ENCODE assay signal across 11 cellular contexts in the genomic region with DNA sequence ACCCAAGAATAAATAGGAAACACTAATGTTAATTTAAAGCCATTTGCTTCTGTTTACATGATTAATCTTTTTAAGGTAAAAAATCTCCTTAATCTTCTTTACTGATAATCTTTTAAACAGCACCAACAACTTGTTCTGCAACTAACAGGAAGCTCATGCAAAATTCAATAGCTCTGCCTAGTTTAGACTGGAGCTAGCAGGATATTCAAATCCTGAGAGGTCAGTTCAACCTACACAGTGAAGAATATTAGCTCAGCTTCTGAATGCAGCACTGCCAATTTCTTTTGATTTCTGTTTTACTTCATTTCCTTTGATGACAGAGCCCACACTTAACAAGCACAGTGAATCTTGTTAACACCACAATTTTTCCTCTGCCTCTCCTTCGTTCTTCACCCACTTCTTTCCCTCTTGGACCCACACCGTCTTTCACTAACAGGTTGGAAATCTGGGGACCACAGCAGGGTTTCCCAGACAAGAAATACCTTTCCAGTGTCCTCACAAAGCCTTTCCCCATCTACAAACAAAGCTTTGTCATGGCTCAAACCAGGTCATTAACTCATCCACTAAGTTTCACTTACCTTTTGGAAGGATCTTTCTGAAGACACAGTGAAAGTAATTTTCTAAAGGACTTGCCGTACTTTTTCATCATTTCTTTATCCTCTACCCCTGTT.
A peak's percentile ranks its signal among the peaks of the same experiment; 100 is the strongest.
DNase-seq lines count a peak whose midpoint lies in the region; ATAC-seq and TF ChIP-seq lines count a peak whose summit lies in the region.
"Had no signal": no experiment of that assay in that cellular context is flagged by ENCODE, and none has a peak within 500 bp of the region (broad histone marks: within the 10 kb centered on the region; RNA-seq: fewer than 3 reads in every experiment).

No MANE protein-coding gene starts in this region.

- ATAC-seq in Right ventricle myocardium superior (ENCODE audit: poor library complexity) (peak; percentile 48), Right ventricle myocardium inferior (no peak), upper lobe of left lung (ENCODE audit: low FRiP score in 2 of 2) (no peak)

- peak overlapping the region; percentile 16 for H3K9ac ChIP-seq in SK-N-MC (ENCODE audit: insufficient read length)

- H3K4me1 ChIP-seq in stomach (peaks cover 0 to 27% (median 15%) of the 10 kb centered on the region in 4 donors), upper lobe of left lung (peaks cover 0 to 16% (median 2%) of the 10 kb centered on the region in 4 donors)

- no peak for DNase-seq in Right ventricle myocardium superior
- no peak for DNase-seq in Right ventricle myocardium inferior (ENCODE audit: missing footprints)
- no peak for DNase-seq in SK-N-MC (ENCODE audit: low read depth, low spot score)
- DNase-seq in iPS-NIHi11 (ENCODE audit: low spot score): peak; percentile 23
- DNase-seq in stomach: no peak
- DNase-seq in stimulated activated CD8-positive, alpha-beta memory T cell treated with anti-CD3 and anti-CD28 coated beads, Interleukin-4, amount 100 ng/mL, for 48 hours: no peak
- no peak for DNase-seq in RKO (ENCODE audit: low spot score)
- DNase-seq in upper lobe of left lung: no peak
- DNase-seq: aorta, OCI-M1, tibial artery had no signal

- H3K4me3 ChIP-seq in SK-N-MC: peak overlapping the region; percentile 39; the same call in 1 of the 2 replicates
- no peak overlapping the region for H3K4me3 ChIP-seq in stomach
- no peak overlapping the region for H3K4me3 ChIP-seq in upper lobe of left lung
- H3K4me3 ChIP-seq: tibial artery had no signal

- H3K36me3 ChIP-seq in SK-N-MC (ENCODE audit: insufficient read depth, low read length): no peaks in the 10 kb centered on the region
- H3K36me3 ChIP-seq in stomach: peaks cover 0 to 19% (median 10%) of the 10 kb centered on the region in 4 donors
- H3K36me3 ChIP-seq in upper lobe of left lung: no peaks in the 10 kb centered on the region

- H3K27ac ChIP-seq in SK-N-MC: peak overlapping the region; percentile 73
- peak overlapping the region; percentile 43 to 82 (median 75) for H3K27ac ChIP-seq in stomach
- H3K27ac ChIP-seq in upper lobe of left lung: no peak overlapping the region
- H3K27ac ChIP-seq: tibial artery had no signal

- no peak for TF ChIP-seq EP300 in stomach (IDR thresholded peaks at IDR 0.05)
- TF ChIP-seq EP300 in upper lobe of left lung (IDR thresholded peaks at IDR 0.05): no peak

- TF ChIP-seq POLR2A in stomach (IDR thresholded peaks at IDR 0.05) (no peak), upper lobe of left lung (IDR thresholded peaks at IDR 0.05) (no peak)

- H3K9me3 ChIP-seq in SK-N-MC (ENCODE audit: low read depth, low read length) (no peaks in the 10 kb centered on the region), stomach (no peaks in the 10 kb centered on the region), upper lobe of left lung (no peaks in the 10 kb centered on the region)
- H3K9me3 ChIP-seq: tibial artery had no signal

- no peak for TF ChIP-seq CTCF in stomach (IDR thresholded peaks at IDR 0.05)
- no peak for TF ChIP-seq CTCF in upper lobe of left lung (IDR thresholded peaks at IDR 0.05)

- no peaks in the 10 kb centered on the region for H3K27me3 ChIP-seq in stomach
- H3K27me3 ChIP-seq in upper lobe of left lung: no peaks in the 10 kb centered on the region
- H3K27me3 ChIP-seq: tibial artery had no signal

- 37 to 77% (median 58%) methylated on average over 3 of the region's 3 CpGs for WGBS in stomach, 5 donors
- WGBS in upper lobe of left lung, 2 donors: 72 to 77% methylated on average over 3 of the region's 3 CpGs

- intact Hi-C loops in Right ventricle myocardium superior (cut with DNase I) (loop anchor here (10.0 kb wide), 1 partner anchor 107 kb away; a partner anchor contains a TSS), Right ventricle myocardium inferior (cut with DNase I) (loop anchor here (5.0 kb wide), 2 partner anchors 185 to 200 kb away; no protein-coding TSS in a partner anchor), stomach (cut with DNase I; ENCODE audit: low total_unique reads) (no loop called here)

Comparison
In these comparisons a context has a peak if more than half of its experiments do, and no peak if none do; other contexts are left out.
1. H3K27ac ChIP-seq: peak in SK-N-MC (single experiment) and stomach (5 of 5); none in upper lobe of left lung (0 of 4).